In the genomic region with DNA sequence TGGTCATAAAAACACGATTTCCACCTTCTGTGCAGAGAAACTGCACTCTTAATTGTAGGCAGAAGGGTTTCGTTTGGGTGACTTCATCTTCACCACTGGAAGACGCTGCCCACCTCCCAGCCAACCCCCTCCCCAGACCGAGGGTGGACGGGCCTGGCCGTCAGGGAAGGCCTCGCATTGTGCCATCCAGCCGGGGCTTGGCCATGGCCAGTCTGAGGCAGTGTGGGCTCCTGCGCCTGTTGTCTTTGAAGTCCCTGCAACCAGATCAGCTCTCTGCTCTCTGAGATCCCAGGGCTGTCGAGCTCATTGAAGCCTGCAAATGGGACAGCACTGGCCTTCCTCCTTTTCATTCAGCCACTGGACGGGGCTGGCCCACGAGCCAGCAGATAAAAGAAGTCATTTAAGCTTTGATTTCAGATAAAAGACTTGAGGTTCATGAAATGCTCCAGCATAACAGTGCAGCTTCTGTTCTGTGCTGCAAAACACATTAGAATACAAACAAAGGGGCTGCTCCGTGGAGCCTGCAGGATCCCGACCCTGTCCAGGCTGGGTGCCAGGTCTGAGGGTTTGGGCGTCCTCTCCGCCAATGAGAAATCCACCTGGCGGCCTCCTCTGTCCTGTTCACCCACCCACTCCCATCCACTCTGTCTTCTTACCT, we compare ENCODE assay signal across 11 cellular contexts.
DNase-seq lines count a peak whose midpoint lies in the region; ATAC-seq and TF ChIP-seq lines count a peak whose summit lies in the region.
"Had no signal": no experiment of that assay in that cellular context is flagged by ENCODE, and none has a peak within 500 bp of the region (broad histone marks: within the 10 kb centered on the region; RNA-seq: fewer than 3 reads in every experiment).

No MANE protein-coding gene starts in this region.

- H3K36me3 Mint-ChIP-seq in natural killer cell (peaks cover 10% of the 10 kb centered on the region), T-cell (peaks cover 56% of the 10 kb centered on the region)
- peaks cover 10% of the 10 kb centered on the region for H3K36me3 Mint-ChIP-seq in natural killer cell treated with Interleukin-12 subunit alpha and Interleukin-12 subunit beta and Interleukin-15 and Interleukin-18, amount 100 ng/mL, for 72 hours

- POLR2A ChIA-PET in T-cell (lab: Charles Lee): no interaction called here
- POLR2A ChIA-PET in GM10248 (lab: Yijun Ruan, JAX): interaction anchor here (0.8 kb wide), 1 partner anchor 298 kb away, joined by 3 read pairs; no protein-coding TSS in a partner anchor

- no peak for TF ChIP-seq CTCF in natural killer cell (IDR thresholded peaks at IDR 0.05)
- TF ChIP-seq CTCF in GM10248 (IDR thresholded peaks at IDR 0.05; ENCODE audit: control extremely low read depth, extremely low read depth, low read depth, missing control alignments): no peak

- H3K27ac Mint-ChIP-seq in natural killer cell (peak overlapping the region; percentile 48 to 69), T-cell (peak overlapping the region; percentile 41 to 43)
- H3K27ac Mint-ChIP-seq in natural killer cell treated with Interleukin-12 subunit alpha and Interleukin-12 subunit beta and Interleukin-15 and Interleukin-18, amount 100 ng/mL, for 72 hours: peak overlapping the region in 1 of 2 donors; percentile 74

- ATAC-seq in natural killer cell (no peak), T-cell (replicated peaks in 1 of 4) (no peak), esophagus mucosa (no peak), GM18867 (IDR thresholded peaks at IDR 0.05; ENCODE audit: unreplicated experiment) (no peak)
- no peak for ATAC-seq in natural killer cell treated with Interleukin-12 subunit alpha and Interleukin-12 subunit beta and Interleukin-15 and Interleukin-18, amount 100 ng/mL, for 72 hours
- ATAC-seq: GM12878 had no signal

- intact Hi-C loops in natural killer cell (cut with micrococcal nuclease): no loop called here

- H3K4me3 Mint-ChIP-seq in natural killer cell (no peak overlapping the region), T-cell (peak overlapping the region in 1 of 3 donors; percentile 31)
- H3K4me3 Mint-ChIP-seq in natural killer cell treated with Interleukin-12 subunit alpha and Interleukin-12 subunit beta and Interleukin-15 and Interleukin-18, amount 100 ng/mL, for 72 hours: no peak overlapping the region

- peaks cover 49 to 60% of the 10 kb centered on the region in 2 donors for H3K4me1 Mint-ChIP-seq in natural killer cell
- peaks cover 12 to 32% of the 10 kb centered on the region in 2 donors for H3K4me1 Mint-ChIP-seq in natural killer cell treated with Interleukin-12 subunit alpha and Interleukin-12 subunit beta and Interleukin-15 and Interleukin-18, amount 100 ng/mL, for 72 hours (ENCODE audit: low read depth in 2 of 2)
- H3K4me1 Mint-ChIP-seq in T-cell: peaks cover 39 to 63% (median 55%) of the 10 kb centered on the region in 3 donors

- DNase-seq in natural killer cell (no peak), T-cell (no peak), islet precursor cell (peak; percentile 80), HCEC 1CT (no peak), GM10248 (ENCODE audit: extremely low spot score) (no peak)
- no peak for DNase-seq in natural killer cell treated with Interleukin-12 subunit alpha and Interleukin-12 subunit beta and Interleukin-15 and Interleukin-18, amount 100 ng/mL, for 72 hours (ENCODE audit: low spot score)
- DNase-seq: left lung, NCI-H524 had no signal

- H3K27me3 Mint-ChIP-seq in natural killer cell (ENCODE audit: low read depth in 2 of 2) (no peaks in the 10 kb centered on the region), T-cell (no peaks in the 10 kb centered on the region)
- no peaks in the 10 kb centered on the region for H3K27me3 Mint-ChIP-seq in natural killer cell treated with Interleukin-12 subunit alpha and Interleukin-12 subunit beta and Interleukin-15 and Interleukin-18, amount 100 ng/mL, for 72 hours

- CTCF ChIA-PET in T-cell (lab: Charles Lee): no interaction called here
- CTCF ChIA-PET in GM10248 (lab: Yijun Ruan, JAX): no interaction called here

- H3K9me3 Mint-ChIP-seq in natural killer cell: peaks cover 2 to 4% of the 10 kb centered on the region in 2 donors
- peaks cover 5% of the 10 kb centered on the region for H3K9me3 Mint-ChIP-seq in natural killer cell treated with Interleukin-12 subunit alpha and Interleukin-12 subunit beta and Interleukin-15 and Interleukin-18, amount 100 ng/mL, for 72 hours
- peaks cover 0 to 9% (median 0%) of the 10 kb centered on the region in 3 donors for H3K9me3 Mint-ChIP-seq in T-cell
